In the genomic region with DNA sequence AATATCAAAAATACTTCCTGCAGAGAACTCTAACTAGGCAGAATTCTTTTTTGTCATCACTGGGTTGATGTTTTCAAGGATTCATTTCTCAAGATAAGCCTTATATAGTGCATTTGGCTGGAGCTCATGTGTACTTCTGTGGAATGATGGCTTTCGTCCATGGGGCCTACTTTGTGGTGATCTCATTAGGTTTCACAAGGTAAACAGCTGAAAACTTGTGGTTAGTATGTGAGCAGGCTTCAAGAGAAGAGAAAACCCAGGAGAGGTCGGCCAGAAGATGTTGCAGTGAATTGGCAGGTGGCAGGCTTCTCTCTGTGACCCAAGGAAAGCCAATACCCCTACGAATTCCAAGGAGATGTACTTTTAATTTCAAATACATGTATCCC, we compare ENCODE assay signal across 8 cellular contexts.
A peak's percentile ranks its signal among the peaks of the same experiment; 100 is the strongest.
DNase-seq lines count a peak whose midpoint lies in the region; ATAC-seq and TF ChIP-seq lines count a peak whose summit lies in the region.

No MANE protein-coding gene starts in this region.

- no peaks in the 10 kb centered on the region for H3K9me3 ChIP-seq in gastrocnemius medialis
- no peaks in the 10 kb centered on the region for H3K9me3 ChIP-seq in CD4-positive, alpha-beta T cell (ENCODE audit: control insufficient read depth, low read length)

- DNase-seq in epithelial cell of prostate (ENCODE audit: low read depth, low spot score) (peak; percentile 73), gastrocnemius medialis (peak; percentile 59 to 64), KG1 (lab: John Stamatoyannopoulos, UW) (no peak), NK-92 (lab: John Stamatoyannopoulos, UW; ENCODE audit: unreplicated experiment) (no peak)
- DNase-seq in CD4-positive, alpha-beta T cell, result no peak
- DNase-seq in activated naive CD4-positive, alpha-beta T cell (lab: John Stamatoyannopoulos, UW), result no peak

- peaks cover 23 to 32% of the 10 kb centered on the region in 2 donors for H3K4me1 ChIP-seq in gastrocnemius medialis

- H3K36me3 ChIP-seq in gastrocnemius medialis, result no peaks in the 10 kb centered on the region

- no peak for TF ChIP-seq CTCF in gastrocnemius medialis (IDR thresholded peaks at IDR 0.05 in 4 of 5, conservative IDR thresholded peaks at IDR 0.05 in 1 of 5)
- no peak for TF ChIP-seq CTCF in CD4-positive, alpha-beta T cell (IDR thresholded peaks at IDR 0.05)

- no peaks in the 10 kb centered on the region for H3K9me3 Mint-ChIP-seq in CD4-positive, alpha-beta T cell

- ATAC-seq in GM19023 (IDR thresholded peaks at IDR 0.05; ENCODE audit: unreplicated experiment) (peak; percentile 55), HG03378 (IDR thresholded peaks at IDR 0.05; ENCODE audit: unreplicated experiment) (peak; percentile 80), gastrocnemius medialis (peak; percentile 80 to 88)
- ATAC-seq in CD4-positive, alpha-beta T cell (ENCODE audit: poor library complexity), result no peak

- intact Hi-C loops in gastrocnemius medialis (cut with DNase I; ENCODE audit: low total_unique reads), result loop anchor here (5.0 kb wide), 1 partner anchor 125 kb away; no protein-coding TSS in a partner anchor
- intact Hi-C loops in CD4-positive, alpha-beta T cell (cut with DNase I, micrococcal nuclease), result no loop called here

- peak overlapping the region; percentile 94 for H3K27ac ChIP-seq in epithelial cell of prostate
- peak overlapping the region; percentile 52 to 65 (median 62) for H3K27ac ChIP-seq in gastrocnemius medialis
- H3K27ac ChIP-seq in CD4-positive, alpha-beta T cell (ENCODE audit: low read depth, low read length), result no peak overlapping the region

- no peaks in the 10 kb centered on the region for H3K27me3 ChIP-seq in gastrocnemius medialis
- H3K27me3 ChIP-seq in CD4-positive, alpha-beta T cell (ENCODE audit: control insufficient read depth, insufficient read depth, low read length), result no peaks in the 10 kb centered on the region

- TF ChIP-seq POLR2A in gastrocnemius medialis (IDR thresholded peaks at IDR 0.05), result no peak

- POLR2A ChIA-PET in CD4-positive, alpha-beta T cell (lab: Charles Lee), result interaction anchor here (0.5 kb wide), 1 partner anchor 96 kb away, joined by 3 read pairs; no protein-coding TSS in a partner anchor

- no peak overlapping the region for H3K4me3 ChIP-seq in gastrocnemius medialis

- H3K36me3 Mint-ChIP-seq in CD4-positive, alpha-beta T cell (ENCODE audit: low read depth), result no peaks in the 10 kb centered on the region

- no peak overlapping the region for H3K27ac Mint-ChIP-seq in CD4-positive, alpha-beta T cell

- H3K4me1 Mint-ChIP-seq in CD4-positive, alpha-beta T cell (ENCODE audit: low read depth), result no peaks in the 10 kb centered on the region

- H3K4me3 Mint-ChIP-seq in CD4-positive, alpha-beta T cell, result no peak overlapping the region

- in situ Hi-C loops in gastrocnemius medialis (cut with MboI; ENCODE audit: low sequenced_read_pairs in 4 of 4), result no loop called here

- CTCF ChIA-PET in CD4-positive, alpha-beta T cell (lab: Charles Lee), result interaction anchor here (1.3 kb wide), 1 partner anchor 45 kb away, joined by 3 read pairs; no protein-coding TSS in a partner anchor

- H3K27me3 Mint-ChIP-seq in CD4-positive, alpha-beta T cell, result no peaks in the 10 kb centered on the region

Comparison
In these comparisons a context has a peak if more than half of its experiments do, and no peak if none do; other contexts are left out.
1. DNase-seq: peak in epithelial cell of prostate (single experiment) and gastrocnemius medialis (2 of 2); none in CD4-positive, alpha-beta T cell (0 of 10), KG1 (single experiment), activated naive CD4-positive, alpha-beta T cell (0 of 4) and NK-92 (single experiment).